Comparison of ENCODE assay signal across 31 cellular contexts in genomic region chr2:16526193-16526592, GRCh38.
"Had no signal": no experiment of that assay in that cellular context is flagged by ENCODE, and none has a peak within 500 bp of the region (broad histone marks: within the 10 kb centered on the region; RNA-seq: fewer than 3 reads in every experiment).

No MANE protein-coding gene starts in this region.

- H3K4me1 ChIP-seq: adrenal gland, body of pancreas, colonic mucosa had no signal

- H3K9me3 ChIP-seq: adrenal gland, body of pancreas, colonic mucosa, heart left ventricle had no signal

- ATAC-seq: activated CD4-positive, alpha-beta T cell treated with anti-CD3 and anti-CD28 coated beads for 36 hours; activated CD8-positive, alpha-beta memory T cell treated with anti-CD3 and anti-CD28 coated beads, Interleukin-2, amount 10 ng/mL, durations not matched to agents 7 days and 5 days; activated CD8-positive, alpha-beta T cell treated with anti-CD3 and anti-CD28 coated beads, Interleukin-2, amount 10 ng/mL, durations not matched to agents 7 days and 5 days; activated naive CD8-positive, alpha-beta T cell treated with anti-CD3 and anti-CD28 coated beads, Interleukin-2, amount 50 U/mL, for 24 hours; body of pancreas; heart left ventricle had no signal

- H3K4me3 ChIP-seq: adrenal gland, body of pancreas, cardiac muscle cell, colonic mucosa, heart left ventricle had no signal

- DNase-seq: activated CD4-positive, alpha-beta memory T cell treated with anti-CD3 and anti-CD28 coated beads for 36 hours; activated CD4-positive, alpha-beta T cell treated with anti-CD3 and anti-CD28 coated beads for 36 hours; activated CD4-positive, alpha-beta T cell treated with anti-CD3 and anti-CD28 coated beads, Interleukin-2, amount 10 ng/mL, durations not matched to agents 24 days and 14 days; activated CD4-positive, CD25-positive, alpha-beta regulatory T cell; activated CD4-positive, CD25-positive, alpha-beta regulatory T cell treated with anti-CD3 and anti-CD28 coated beads, Interleukin-2, amount 50 U/mL, for 72 hours; activated CD8-positive, alpha-beta memory T cell treated with anti-CD3 and anti-CD28 coated beads, Interleukin-2, amount 10 ng/mL, durations not matched to agents 7 days and 5 days; activated CD8-positive, alpha-beta memory T cell treated with anti-CD3 and anti-CD28 coated beads, Interleukin-2, amount 50 U/mL, for 4 hours; activated CD8-positive, alpha-beta T cell treated with anti-CD3 and anti-CD28 coated beads, Interleukin-2, amount 10 ng/mL, durations not matched to agents 7 days and 5 days; activated effector memory CD4-positive, alpha-beta T cell treated with anti-CD3 and anti-CD28 coated beads, Interleukin-2, amount 50 U/mL, for 16 hours; activated naive CD4-positive, alpha-beta T cell treated with anti-CD3 and anti-CD28 coated beads for 36 hours; activated naive CD8-positive, alpha-beta T cell treated with anti-CD3 and anti-CD28 coated beads for 36 hours; activated naive CD8-positive, alpha-beta T cell treated with anti-CD3 and anti-CD28 coated beads, Interleukin-2, amount 50 U/mL, for 24 hours; activated T-cell treated with anti-CD3 and anti-CD28 coated beads, Interleukin-2, amount 50 U/mL, for 1 hour; activated T-cell treated with anti-CD3 and anti-CD28 coated beads, Interleukin-2, amount 50 U/mL, for 48 hours; adrenal gland; amygdala; aorta; body of pancreas; central memory CD4-positive, alpha-beta T cell; cerebellar nuclear complex; colonic mucosa; effector CD8-positive, alpha-beta T cell; foreskin fibroblast; glutamatergic neuron; heart left ventricle; T-helper 2 cell had no signal

- FAIRE-seq: endometrium, endothelial cell of umbilical vein, frontal cortex had no signal

- H3K27ac ChIP-seq: adrenal gland, body of pancreas, cardiac muscle cell, colonic mucosa, epithelial cell of prostate, heart left ventricle had no signal

- H3K36me3 ChIP-seq: adrenal gland, cardiac muscle cell, colonic mucosa, heart left ventricle had no signal

- H3K27me3 ChIP-seq: adrenal gland, body of pancreas, cardiac muscle cell, colonic mucosa had no signal
